ENCODE assay signal across 21 cellular contexts in genomic region chr2:223841436-223842180, GRCh38. TPM values are rescaled to one million over a fixed set of nuclear protein-coding genes. Genes with fewer than 3 reads are reported as not detected.
A peak's percentile ranks its signal among the peaks of the same experiment; 100 is the strongest.
DNase-seq lines count a peak whose midpoint lies in the region; ATAC-seq and TF ChIP-seq lines count a peak whose summit lies in the region.
"Had no signal": no experiment of that assay in that cellular context is flagged by ENCODE, and none has a peak within 500 bp of the region (broad histone marks: within the 10 kb centered on the region; RNA-seq: fewer than 3 reads in every experiment).

No MANE protein-coding gene starts in this region.

- no peak overlapping the region for H3K27ac ChIP-seq in CD8-positive, alpha-beta T cell (ENCODE audit: low read depth, low read length)
- H3K27ac ChIP-seq in OCI-LY7 (ENCODE audit: low read depth, low read length, poor library complexity, severe bottlenecking) (peak overlapping the region; percentile 47), sigmoid colon (no peak overlapping the region)
- H3K27ac ChIP-seq: cardiac muscle cell, gastrocnemius medialis, neural progenitor cell, SJCRH30, tibial artery had no signal

- peaks cover 4% of the 10 kb centered on the region for H3K4me1 ChIP-seq in CD8-positive, alpha-beta T cell (ENCODE audit: insufficient read depth, low read length)
- peaks cover 21% of the 10 kb centered on the region for H3K4me1 ChIP-seq in OCI-LY7 (ENCODE audit: insufficient read depth, low read length, poor library complexity, severe bottlenecking)
- H3K4me1 ChIP-seq in sigmoid colon = peaks cover 0 to 13% (median 8%) of the 10 kb centered on the region in 4 donors
- H3K4me1 ChIP-seq: neural progenitor cell, SJCRH30 had no signal

- H3K79me2 ChIP-seq in OCI-LY7 (ENCODE audit: insufficient read depth, low read depth, low read length) = no peaks in the 10 kb centered on the region

- intact Hi-C loops in CD8-positive, alpha-beta T cell (cut with DNase I, micrococcal nuclease) = no loop called here
- intact Hi-C loops in OCI-LY7 (cut with micrococcal nuclease; ENCODE audit: unreplicated experiment) = no loop called here
- intact Hi-C loops in sigmoid colon (cut with DNase I) = no loop called here
- intact Hi-C loops in Right ventricle myocardium inferior (cut with DNase I) = no loop called here

- no peak for TF ChIP-seq POLR2A in sigmoid colon (IDR thresholded peaks at IDR 0.05)

- no peaks in the 10 kb centered on the region for H3K9me3 ChIP-seq in CD8-positive, alpha-beta T cell (ENCODE audit: low read length)
- H3K9me3 ChIP-seq in OCI-LY7 (ENCODE audit: low read length) (no peaks in the 10 kb centered on the region), sigmoid colon (no peaks in the 10 kb centered on the region)
- H3K9me3 ChIP-seq: gastrocnemius medialis, SJCRH30, tibial artery had no signal

- peak overlapping the region; percentile 49 for H3K27ac Mint-ChIP-seq in CD8-positive, alpha-beta T cell
- H3K27ac Mint-ChIP-seq in memory B cell = peak overlapping the region; percentile 98
- H3K27ac Mint-ChIP-seq: activated naive CD8-positive, alpha-beta T cell treated with anti-CD3 and anti-CD28 coated beads, Interleukin-2, amount 10 ng/mL, durations not matched to agents 7 days and 5 days; neural progenitor cell had no signal

- no peaks in the 10 kb centered on the region for H4K20me1 ChIP-seq in OCI-LY7 (ENCODE audit: insufficient read depth, low read length)

- TF ChIP-seq EP300 in sigmoid colon (IDR thresholded peaks at IDR 0.05) = no peak

- H3K4me3 ChIP-seq in CD8-positive, alpha-beta T cell (ENCODE audit: low read depth, low read length) = no peak overlapping the region
- H3K4me3 ChIP-seq in OCI-LY7 (ENCODE audit: low read depth, low read length, poor library complexity, severe bottlenecking) (no peak overlapping the region), sigmoid colon (no peak overlapping the region)
- H3K4me3 ChIP-seq: cardiac muscle cell, gastrocnemius medialis, lung, neural progenitor cell, SJCRH30, tibial artery had no signal

- no peaks in the 10 kb centered on the region for H3K36me3 ChIP-seq in CD8-positive, alpha-beta T cell (ENCODE audit: insufficient read depth, low read length)
- no peaks in the 10 kb centered on the region for H3K36me3 ChIP-seq in OCI-LY7 (ENCODE audit: insufficient read depth, low read length)
- no peaks in the 10 kb centered on the region for H3K36me3 ChIP-seq in sigmoid colon
- H3K36me3 ChIP-seq: cardiac muscle cell, gastrocnemius medialis, neural progenitor cell, SJCRH30, tibial artery had no signal

- peaks cover 2% of the 10 kb centered on the region for H3K36me3 Mint-ChIP-seq in CD8-positive, alpha-beta T cell
- H3K36me3 Mint-ChIP-seq in memory B cell = peaks cover 3% of the 10 kb centered on the region
- H3K36me3 Mint-ChIP-seq: neural progenitor cell had no signal

- POLR2A ChIA-PET in CD8-positive, alpha-beta T cell (lab: Charles Lee) = no interaction called here
- POLR2A ChIA-PET in OCI-LY7 (lab: Charles Lee) = interaction anchor here (0.5 to 3.0 kb wide), 7 partner anchors 17 to 95 kb away, joined by 3 to 20 read pairs (median 3); no protein-coding TSS in a partner anchor

- TF ChIP-seq CTCF in CD8-positive, alpha-beta T cell (IDR thresholded peaks at IDR 0.05) = no peak
- no peak for TF ChIP-seq CTCF in OCI-LY7 (conservative IDR thresholded peaks at IDR 0.05; ENCODE audit: low read length)
- no peak for TF ChIP-seq CTCF in sigmoid colon (IDR thresholded peaks at IDR 0.05)

- H3K4me3 Mint-ChIP-seq in CD8-positive, alpha-beta T cell = no peak overlapping the region
- H3K4me3 Mint-ChIP-seq in memory B cell = no peak overlapping the region
- H3K4me3 Mint-ChIP-seq: activated naive CD8-positive, alpha-beta T cell treated with anti-CD3 and anti-CD28 coated beads, Interleukin-2, amount 10 ng/mL, durations not matched to agents 7 days and 5 days; activated T-cell treated with anti-CD3 and anti-CD28 coated beads, Interleukin-2, amount 50 U/mL, for 4 hours; neural progenitor cell had no signal

- H3K4me1 Mint-ChIP-seq in CD8-positive, alpha-beta T cell (ENCODE audit: low read depth) = peaks cover 6% of the 10 kb centered on the region
- peaks cover 12% of the 10 kb centered on the region for H3K4me1 Mint-ChIP-seq in memory B cell

- CTCF ChIA-PET in CD8-positive, alpha-beta T cell (lab: Charles Lee) = no interaction called here
- CTCF ChIA-PET in OCI-LY7 (lab: Charles Lee; ENCODE audit: unreplicated experiment) = no interaction called here

- 22 to 50% methylated on average over 3 of the region's 3 CpGs for WGBS in sigmoid colon, 2 donors

- DNase-seq in CD8-positive, alpha-beta T cell = no peak
- peak; percentile 57 for DNase-seq in OCI-LY7 (ENCODE audit: low spot score)
- no peak for DNase-seq in memory B cell (ENCODE audit: low spot score in 2 of 2)
- no peak for DNase-seq in NCI-H748 (lab: John Stamatoyannopoulos, UW; ENCODE audit: unreplicated experiment)
- no peak for DNase-seq in sigmoid colon
- no peak for DNase-seq in Right ventricle myocardium inferior (ENCODE audit: missing footprints)
- no peak for DNase-seq in GOT3 (lab: John Stamatoyannopoulos, UW)
- DNase-seq: activated CD4-positive, alpha-beta T cell treated with anti-CD3 and anti-CD28 coated beads, Interleukin-2, amount 50 U/mL, for 4 hours; activated naive CD8-positive, alpha-beta T cell treated with anti-CD3 and anti-CD28 coated beads, Interleukin-2, amount 10 ng/mL, durations not matched to agents 7 days and 5 days; activated T-cell treated with anti-CD3 and anti-CD28 coated beads, Interleukin-2, amount 50 U/mL, for 4 hours; gastrocnemius medialis; NCI-H2081 treated with DMSO at 0.1 percent for 48 hours; right cardiac atrium; SJCRH30; stimulated activated CD4-positive, alpha-beta T cell treated with anti-CD3 and anti-CD28 coated beads, Interleukin-2, amount 100 ng/mL, for 24 hours; T1000; tibial artery had no signal

- peak overlapping the region; percentile 61 for H3K4me2 ChIP-seq in OCI-LY7 (ENCODE audit: low read length)
- H3K4me2 ChIP-seq: neural progenitor cell had no signal

- no peaks in the 10 kb centered on the region for H3K27me3 Mint-ChIP-seq in CD8-positive, alpha-beta T cell (ENCODE audit: low read depth)
- H3K27me3 Mint-ChIP-seq in memory B cell = no peaks in the 10 kb centered on the region
- H3K27me3 Mint-ChIP-seq: activated naive CD8-positive, alpha-beta T cell treated with anti-CD3 and anti-CD28 coated beads, Interleukin-2, amount 10 ng/mL, durations not matched to agents 7 days and 5 days had no signal

- no peaks in the 10 kb centered on the region for H3K9me3 Mint-ChIP-seq in CD8-positive, alpha-beta T cell
- no peaks in the 10 kb centered on the region for H3K9me3 Mint-ChIP-seq in memory B cell
- H3K9me3 Mint-ChIP-seq: activated naive CD8-positive, alpha-beta T cell treated with anti-CD3 and anti-CD28 coated beads, Interleukin-2, amount 10 ng/mL, durations not matched to agents 7 days and 5 days; activated T-cell treated with anti-CD3 and anti-CD28 coated beads, Interleukin-2, amount 50 U/mL, for 4 hours; neural progenitor cell had no signal

- H3K9me2 ChIP-seq in OCI-LY7 (ENCODE audit: insufficient read depth, low read length) = no peaks in the 10 kb centered on the region

- ATAC-seq in CD8-positive, alpha-beta T cell = no peak
- ATAC-seq in GM21786 (IDR thresholded peaks at IDR 0.05; ENCODE audit: unreplicated experiment) = peak; percentile 35
- ATAC-seq in memory B cell (ENCODE audit: low read depth) = no peak
- no peak for ATAC-seq in Right ventricle myocardium inferior
- ATAC-seq: activated T-cell treated with anti-CD3 and anti-CD28 coated beads, Interleukin-2, amount 50 U/mL, for 4 hours; gastrocnemius medialis; right cardiac atrium had no signal

- BruUV-seq in OCI-LY7 (replicated peaks; lab: Mats Ljungman, UMichigan) = no TSS peak

- H2AFZ ChIP-seq in OCI-LY7 (ENCODE audit: low read length) = peak overlapping the region; percentile 56
- H2AFZ ChIP-seq: neural progenitor cell had no signal

- no peaks in the 10 kb centered on the region for H3K27me3 ChIP-seq in CD8-positive, alpha-beta T cell (ENCODE audit: insufficient read depth, low read length)
- no peaks in the 10 kb centered on the region for H3K27me3 ChIP-seq in sigmoid colon
- H3K27me3 ChIP-seq: SJCRH30, tibial artery had no signal

RNA-seq across cellular contexts. Expression of gene AP1S3, which starts 4.2 kb away (rescaled TPM):
- total RNA-seq in CD8-positive, alpha-beta T cell = 1 to 10 TPM in 1 of 2 experiments, under 1 TPM in 1; 0.76 to 1.2 TPM
- total RNA-seq in OCI-LY7 (2014; rRNA removed; shearing (Covaris generic)) = 7.0 and 11.2 TPM in 2 replicates
- total RNA-seq in OCI-LY7 (2022) (32.1 and 42.6 TPM in 2 replicates), sigmoid colon (under 1 TPM in 2 of 4 donors, not detected in 2; 0.14 to 0.99 TPM), Right ventricle myocardium inferior (0.35 TPM)
- polyA plus RNA-seq in sigmoid colon = 1 to 10 TPM; 3.0 to 7.2 (median 4.0) TPM
- total RNA-seq: cardiac muscle cell, SJCRH30 had no signal
